In the genomic region with DNA sequence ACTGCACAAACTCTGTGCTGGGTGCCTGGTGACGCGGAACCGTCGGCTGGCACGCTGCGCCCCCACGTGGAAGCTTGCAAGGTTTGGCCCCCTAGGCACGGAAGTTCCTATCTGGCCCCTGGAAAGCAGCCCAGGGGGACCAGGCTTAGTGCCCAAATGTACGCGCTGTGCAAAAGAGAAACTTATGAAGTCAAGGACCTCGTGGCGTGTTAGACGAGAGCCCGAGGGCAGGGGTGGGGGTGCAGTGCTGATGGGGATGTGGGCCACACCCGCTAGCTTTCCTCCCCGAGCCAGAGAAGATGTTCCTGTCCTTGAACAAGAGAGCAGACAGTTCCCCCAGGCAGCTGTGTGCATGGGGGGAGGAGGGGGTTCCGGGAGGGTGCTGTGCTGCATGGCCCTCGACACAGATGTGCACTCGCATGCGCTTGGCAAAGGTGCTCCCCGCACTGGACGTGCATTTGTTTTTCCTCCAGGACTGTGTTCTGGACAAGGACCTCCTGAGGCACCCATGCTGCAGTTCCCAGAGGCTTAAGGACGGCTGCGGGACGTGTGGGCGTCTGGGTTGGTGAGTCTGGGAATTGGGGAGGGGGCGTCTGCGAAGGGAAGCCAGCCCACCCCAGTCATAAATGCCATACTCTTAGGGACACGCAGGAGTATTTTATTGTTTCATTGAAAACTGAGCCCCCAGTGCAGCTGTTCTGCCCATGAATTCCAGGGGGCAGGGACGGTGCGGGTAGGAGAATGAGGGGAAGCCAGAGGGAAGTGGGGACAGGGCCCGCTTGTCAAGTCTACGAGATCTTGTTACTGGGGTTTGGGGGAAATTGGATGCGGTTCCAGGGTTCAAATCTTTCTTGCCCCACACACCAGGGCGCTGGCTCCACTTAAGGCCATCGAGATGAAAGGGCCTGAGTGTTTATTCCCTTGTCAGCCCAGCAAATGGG, we compare ENCODE assay signal across 9 cellular contexts.
DNase-seq lines count a peak whose midpoint lies in the region; ATAC-seq, FAIRE-seq and TF ChIP-seq lines count a peak whose summit lies in the region.
"Had no signal": no experiment of that assay in that cellular context is flagged by ENCODE, and none has a peak within 500 bp of the region (broad histone marks: within the 10 kb centered on the region; RNA-seq: fewer than 3 reads in every experiment).

No MANE protein-coding gene starts in this region.

- H3K79me2 ChIP-seq in PC-9 (ENCODE audit: low read depth) = no peaks in the 10 kb centered on the region

- no peaks in the 10 kb centered on the region for H3K9me3 ChIP-seq in PC-9 (ENCODE audit: insufficient read depth, low read depth)

- no peaks in the 10 kb centered on the region for H4K20me1 ChIP-seq in PC-9 (ENCODE audit: insufficient read depth)

- H3K4me2 ChIP-seq in PC-9 = no peak overlapping the region

- CTCF ChIA-PET in PC-9 (lab: Charles Lee) = no interaction called here

- H3K4me3 ChIP-seq in GM12865 (ENCODE audit: low read depth, low read length) = no peak overlapping the region
- no peak overlapping the region for H3K4me3 ChIP-seq in PC-9
- peak overlapping the region in 1 of 2 donors; percentile 1 for H3K4me3 ChIP-seq in foreskin fibroblast (ENCODE audit: low read depth in 1 of 2, low read length in 2 of 2)

- peaks cover 93% of the 10 kb centered on the region for H3K27me3 ChIP-seq in PC-9 (ENCODE audit: insufficient read depth, low read depth)

- no peaks in the 10 kb centered on the region for H3K36me3 ChIP-seq in PC-9 (ENCODE audit: low read depth)

- no peaks in the 10 kb centered on the region for H3K9me2 ChIP-seq in PC-9 (ENCODE audit: insufficient read depth)

- DNase-seq in GM12865 (ENCODE audit: low read depth) = peak; percentile 15
- DNase-seq in PC-9 = no peak
- DNase-seq in foreskin fibroblast = peak; percentile 27 to 81
- DNase-seq in sciatic nerve (ENCODE audit: low spot score) = no peak
- DNase-seq in NCI-H2081 treated with DMSO at 0.1 percent for 48 hours (lab: John Stamatoyannopoulos, UW) = no peak
- DNase-seq in NCI-H82 (lab: John Stamatoyannopoulos, UW) = no peak
- no peak for DNase-seq in HTR-8/SVneo (ENCODE audit: insufficient read length, low spot score)
- DNase-seq: NCI-H1092 treated with DMSO at 0.1 percent for 48 hours had no signal

- no peak for FAIRE-seq in HTR-8/SVneo (lab: Jason Lieb, UNC)

- no peak overlapping the region for H2AFZ ChIP-seq in PC-9

- POLR2A ChIA-PET in PC-9 (lab: Charles Lee; ENCODE audit: unreplicated experiment) = no interaction called here

- TF ChIP-seq CTCF in GM12865 (IDR thresholded peaks at IDR 0.05; ENCODE audit: insufficient read depth, low read depth, low read length, missing control alignments) (peak; percentile 48), PC-9 (conservative IDR thresholded peaks at IDR 0.05) (peak; percentile 47; the same call in 1 of the 2 replicates), foreskin fibroblast (IDR thresholded peaks at IDR 0.05; ENCODE audit: low read depth, low read length) (peak; percentile 74)

- no peak overlapping the region for H3K27ac ChIP-seq in PC-9

- intact Hi-C loops in PC-9 (cut with micrococcal nuclease; ENCODE audit: unreplicated experiment) (no loop called here), sciatic nerve (cut with DNase I) (no loop called here)

- no TSS peak for BruUV-seq in PC-9 (replicated peaks; lab: Mats Ljungman, UMichigan)

- H3K4me1 ChIP-seq in PC-9 (replicated peaks; ENCODE audit: insufficient read depth) = no peaks in the 10 kb centered on the region

- ATAC-seq in sciatic nerve = peak; percentile 43
- no peak for ATAC-seq in activated CD4-positive, CD25-positive, alpha-beta regulatory T cell treated with anti-CD3 and anti-CD28 coated beads, Interleukin-2, amount 50 U/mL, for 24 hours

- H3F3A ChIP-seq in PC-9 (ENCODE audit: insufficient read depth, low read depth) = no peaks in the 10 kb centered on the region

Comparison
In these comparisons a context has a peak if more than half of its experiments do, and no peak if none do; other contexts are left out.
1. DNase-seq: peak in GM12865 (single experiment) and foreskin fibroblast (2 of 2); none in PC-9 (0 of 2), sciatic nerve (single experiment), NCI-H2081 treated with DMSO at 0.1 percent for 48 hours (single experiment), NCI-H82 (single experiment) and HTR-8/SVneo (single experiment).
2. Peak in every context shown above with its lines, with median percentiles within 50 percentile points of each other: CTCF ChIP-seq.